ENCODE assay signal across 8 cellular contexts in genomic region chr1:149936076-149936991, GRCh38. TPM values are rescaled to one million over a fixed set of nuclear protein-coding genes. Genes with fewer than 3 reads are reported as not detected.
DNase-seq lines count a peak whose midpoint lies in the region; ATAC-seq, FAIRE-seq and TF ChIP-seq lines count a peak whose summit lies in the region.

Gene MTMR11 (minus strand): TSS chr1:149936879. CDS start chr1:149936647, 232 bp downstream.

- DNase-seq in DMS114 treated with DMSO at 0.1 percent for 48 hours (lab: John Stamatoyannopoulos, UW; ENCODE audit: unreplicated experiment) (peak; percentile 45), NCI-H460 (ENCODE audit: extremely low read depth, low read depth) (peak; percentile 30), medulla oblongata (ENCODE audit: extremely low spot score) (peak; percentile 42), uterus (peak; percentile 41 to 67), RCC 7860 (ENCODE audit: low spot score) (no peak)

- intact Hi-C loops in dendritic cell treated with granulocyte-macrophage colony-stimulating factor and Interleukin-4, amounts not matched to agents 40 ng/mL and 50 ng/mL, for 4 days (cut with micrococcal nuclease), result no loop called here
- intact Hi-C loops in uterus (cut with DNase I; ENCODE audit: low total_unique reads), result no loop called here

- no peak for TF ChIP-seq POLR2A in uterus (IDR thresholded peaks at IDR 0.05)

- peak within 1 kb of the TSS; percentile 16 for H3K27ac Mint-ChIP-seq in dendritic cell treated with granulocyte-macrophage colony-stimulating factor and Interleukin-4, amounts not matched to agents 40 ng/mL and 50 ng/mL, for 4 days

- no peaks in the 10 kb centered on the region for H3K9me3 ChIP-seq in uterus

- H3K9me3 Mint-ChIP-seq in dendritic cell treated with granulocyte-macrophage colony-stimulating factor and Interleukin-4, amounts not matched to agents 40 ng/mL and 50 ng/mL, for 4 days, result no peaks in the 10 kb centered on the region

- H3K4me1 Mint-ChIP-seq in dendritic cell treated with granulocyte-macrophage colony-stimulating factor and Interleukin-4, amounts not matched to agents 40 ng/mL and 50 ng/mL, for 4 days (ENCODE audit: low read depth), result peaks cover 68% of the 10 kb centered on the region

- no peaks in the 10 kb centered on the region for H3K36me3 ChIP-seq in uterus

- H3K27me3 Mint-ChIP-seq in dendritic cell treated with granulocyte-macrophage colony-stimulating factor and Interleukin-4, amounts not matched to agents 40 ng/mL and 50 ng/mL, for 4 days, result no peaks in the 10 kb centered on the region

- no peaks in the 10 kb centered on the region for H3K27me3 ChIP-seq in uterus

- peak within 1 kb of the TSS; percentile 88 to 90 for H3K27ac ChIP-seq in uterus

- no peak for FAIRE-seq in RCC 7860 (lab: Jason Lieb, UNC)

- TF ChIP-seq CTCF in uterus (IDR thresholded peaks at IDR 0.05), result no peak

- peak within 1 kb of the TSS; percentile 41 for H3K4me3 Mint-ChIP-seq in dendritic cell treated with granulocyte-macrophage colony-stimulating factor and Interleukin-4, amounts not matched to agents 40 ng/mL and 50 ng/mL, for 4 days

- H3K4me1 ChIP-seq in uterus, result peaks cover 0 to 10% of the 10 kb centered on the region in 2 donors

- ATAC-seq in HG03432 (IDR thresholded peaks at IDR 0.05; ENCODE audit: unreplicated experiment) (no peak), GM18517 (IDR thresholded peaks at IDR 0.05; ENCODE audit: unreplicated experiment) (no peak)

- peak within 1 kb of the TSS; percentile 66 to 73 for H3K4me3 ChIP-seq in uterus

- no peaks in the 10 kb centered on the region for H3K36me3 Mint-ChIP-seq in dendritic cell treated with granulocyte-macrophage colony-stimulating factor and Interleukin-4, amounts not matched to agents 40 ng/mL and 50 ng/mL, for 4 days (ENCODE audit: low read depth)

RNA-seq across cellular contexts. Expression of gene MTMR11, which starts in this region (rescaled TPM):
- total RNA-seq in NCI-H460 (2014; rRNA removed; shearing (Covaris generic)), result 8.7 and 10.5 TPM in 2 replicates
- 28.0 and 30.1 TPM in 2 replicates for polyA plus RNA-seq in NCI-H460 (2014; cell fraction: nucleus; rRNA removed)
- 10 to 100 TPM in 3 of 4 donors, 1 to 10 TPM in 1; 6.4 to 48.2 (median 32.1) TPM for total RNA-seq in uterus
